In the genomic region with DNA sequence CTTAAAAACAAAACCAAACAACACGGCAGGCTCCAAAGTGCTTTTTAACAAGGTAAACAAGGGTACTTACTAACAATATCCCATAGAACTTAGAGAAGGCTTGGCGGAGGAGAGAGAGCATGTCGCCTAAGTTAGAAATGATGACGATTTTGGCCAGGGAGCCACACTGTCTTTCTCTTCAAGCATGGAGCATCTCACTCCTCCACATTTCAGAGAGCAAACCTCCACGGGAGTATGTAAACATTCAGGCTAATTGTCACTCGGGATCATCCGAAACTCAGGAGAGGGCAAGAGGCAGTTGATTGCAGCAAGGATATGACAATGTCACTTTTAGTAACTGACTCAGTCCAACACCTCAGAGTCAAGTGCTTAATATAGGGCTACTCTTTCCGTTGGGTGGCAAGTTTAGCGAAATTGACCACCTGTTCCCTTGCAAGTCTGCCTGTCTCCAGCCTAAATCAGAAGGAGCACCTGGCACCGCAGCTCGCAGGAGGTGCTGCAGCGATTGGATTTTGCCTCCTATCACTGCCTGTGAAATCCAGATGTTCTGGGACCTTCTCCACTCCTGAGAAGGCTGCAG, we compare ENCODE assay signal across 26 cellular contexts.
"Had no signal": no experiment of that assay in that cellular context is flagged by ENCODE, and none has a peak within 500 bp of the region (broad histone marks: within the 10 kb centered on the region; RNA-seq: fewer than 3 reads in every experiment).

No MANE protein-coding gene starts in this region.

- DNase-seq: activated CD4-positive, alpha-beta T cell treated with anti-CD3 and anti-CD28 coated beads for 4 hours; activated CD4-positive, alpha-beta T cell treated with anti-CD3 and anti-CD28 coated beads, Interleukin-2, amount 50 U/mL, for 4 hours; activated naive CD4-positive, alpha-beta T cell treated with Interleukin-2 at 50 U/mL for 16 hours; activated T-cell treated with anti-CD3 and anti-CD28 coated beads for 4 hours; activated T-cell treated with anti-CD3 and anti-CD28 coated beads, Interleukin-2, amount 50 U/mL, for 72 hours; anterior cingulate cortex; dermis blood vessel endothelial cell; effector CD4-positive, alpha-beta T cell; esophagus squamous epithelium; foreskin melanocyte; left ventricle myocardium inferior; mesendoderm; sigmoid colon; stimulated activated CD4-positive, alpha-beta T cell treated with anti-CD3 and anti-CD28 coated beads, Interleukin-15, amount 100 ng/mL, for 24 hours; stimulated activated CD4-positive, alpha-beta T cell treated with anti-CD3 and anti-CD28 coated beads, Interleukin-2, amount 100 ng/mL, for 24 hours; stimulated activated naive B cell treated with anti-CD40 and anti-IgM and Interleukin-4, amounts not matched to agents 10 μg/mL and 1 μg/mL and 100 μg/mL, for 72 hours; stomach; tibial artery had no signal

- H3K36me3 ChIP-seq: esophagus squamous epithelium, left ventricle myocardium inferior, sigmoid colon, stomach, suprapubic skin, tibial artery had no signal

- H3K4me1 ChIP-seq: tibial artery had no signal

- ATAC-seq: activated T-cell treated with anti-CD3 and anti-CD28 coated beads, Interleukin-2, amount 50 U/mL, for 72 hours; stimulated activated naive B cell treated with anti-CD40 and anti-IgM and Interleukin-4, amounts not matched to agents 10 μg/mL and 1 μg/mL and 100 μg/mL, for 72 hours had no signal

- H3K27me3 Mint-ChIP-seq: activated naive CD8-positive, alpha-beta T cell had no signal

- H3K4me3 ChIP-seq: esophagus squamous epithelium, left ventricle myocardium inferior, lung, sigmoid colon, stomach, suprapubic skin, tibial artery had no signal

- H3K4me1 Mint-ChIP-seq: central memory CD8-positive, alpha-beta T cell had no signal

- H3K36me3 Mint-ChIP-seq: activated naive CD8-positive, alpha-beta T cell; stimulated activated naive B cell treated with anti-CD40 and anti-IgM and Interleukin-4, amounts not matched to agents 10 μg/mL and 1 μg/mL and 100 μg/mL, for 72 hours had no signal

- H3K9me3 ChIP-seq: esophagus squamous epithelium, left ventricle myocardium inferior, neutrophil, sigmoid colon, stomach, suprapubic skin, tibial artery had no signal

- H3K4me3 Mint-ChIP-seq: activated naive CD8-positive, alpha-beta T cell; activated T-cell treated with anti-CD3 and anti-CD28 coated beads, Interleukin-2, amount 50 U/mL, for 72 hours; central memory CD8-positive, alpha-beta T cell; nephron; stimulated activated naive B cell treated with anti-CD40 and anti-IgM and Interleukin-4, amounts not matched to agents 10 μg/mL and 1 μg/mL and 100 μg/mL, for 72 hours had no signal

- H3K27me3 ChIP-seq: neutrophil, sigmoid colon, stomach, tibial artery had no signal

- H3K9me3 Mint-ChIP-seq: activated T-cell treated with anti-CD3 and anti-CD28 coated beads, Interleukin-2, amount 50 U/mL, for 72 hours; central memory CD8-positive, alpha-beta T cell; nephron; stimulated activated naive B cell treated with anti-CD40 and anti-IgM and Interleukin-4, amounts not matched to agents 10 μg/mL and 1 μg/mL and 100 μg/mL, for 72 hours had no signal

- H3K27ac Mint-ChIP-seq: activated naive CD8-positive, alpha-beta T cell; activated T-cell treated with anti-CD3 and anti-CD28 coated beads, Interleukin-2, amount 50 U/mL, for 72 hours; nephron; stimulated activated naive B cell treated with anti-CD40 and anti-IgM and Interleukin-4, amounts not matched to agents 10 μg/mL and 1 μg/mL and 100 μg/mL, for 72 hours had no signal

- H3K27ac ChIP-seq: epithelial cell of prostate, esophagus squamous epithelium, neutrophil, sigmoid colon, stomach, suprapubic skin, tibial artery, VCaP had no signal
